In the genomic region with DNA sequence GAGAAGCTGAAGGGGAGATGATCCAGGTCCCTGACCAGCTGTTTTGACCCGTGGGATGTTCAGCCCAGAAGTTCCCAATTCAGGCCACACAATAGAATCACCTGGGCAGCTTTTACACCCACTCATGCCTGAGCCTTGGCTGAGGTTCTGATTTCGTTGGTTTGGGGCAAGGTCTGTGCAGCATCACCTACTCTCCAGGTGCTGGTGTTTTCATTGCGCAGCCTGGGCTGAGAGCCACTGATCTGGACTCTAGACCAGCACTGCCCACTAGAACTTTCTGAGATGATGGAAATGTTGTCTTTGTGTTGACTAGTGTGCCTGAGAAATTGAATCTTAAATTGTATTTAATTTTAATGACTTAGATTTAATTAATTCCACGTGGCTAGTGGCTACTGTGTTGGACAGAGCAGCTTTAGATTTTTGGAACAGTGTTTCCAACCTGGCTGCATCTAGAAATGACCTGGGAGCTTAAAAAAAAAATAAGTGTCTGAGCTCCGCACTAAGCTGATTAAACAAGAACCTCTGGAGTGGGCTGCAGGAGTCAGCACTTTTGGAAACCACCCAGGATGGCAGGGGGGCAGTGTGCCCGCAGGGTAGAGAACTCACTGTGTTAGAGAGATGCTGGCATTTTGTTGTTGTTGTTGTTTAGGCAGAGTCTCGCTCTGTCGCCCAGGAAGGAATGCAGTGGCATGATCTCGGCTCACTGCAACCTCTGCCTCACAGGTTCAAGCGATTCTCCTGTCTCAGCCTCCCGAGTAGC, we compare ENCODE assay signal across 31 cellular contexts. TPM values are rescaled to one million over a fixed set of nuclear protein-coding genes. Genes with fewer than 3 reads are reported as not detected.
"Had no signal": no experiment of that assay in that cellular context is flagged by ENCODE, and none has a peak within 500 bp of the region (broad histone marks: within the 10 kb centered on the region; RNA-seq: fewer than 3 reads in every experiment).

No MANE protein-coding gene starts in this region.

- H3K27ac Mint-ChIP-seq: activated CD4-positive, alpha-beta T cell treated with anti-CD3 and anti-CD28 coated beads, Interleukin-2, amount 10 ng/mL, durations not matched to agents 7 days and 5 days; activated naive CD8-positive, alpha-beta T cell treated with anti-CD3 and anti-CD28 coated beads for 36 hours had no signal

- H3K9me3 Mint-ChIP-seq: activated CD4-positive, alpha-beta T cell treated with anti-CD3 and anti-CD28 coated beads, Interleukin-2, amount 10 ng/mL, durations not matched to agents 7 days and 5 days; activated naive CD8-positive, alpha-beta T cell treated with anti-CD3 and anti-CD28 coated beads for 36 hours had no signal

- H3K4me3 Mint-ChIP-seq: activated CD4-positive, alpha-beta T cell treated with anti-CD3 and anti-CD28 coated beads, Interleukin-2, amount 10 ng/mL, durations not matched to agents 7 days and 5 days; activated naive CD8-positive, alpha-beta T cell treated with anti-CD3 and anti-CD28 coated beads for 36 hours had no signal

- H3K4me1 Mint-ChIP-seq: activated CD4-positive, alpha-beta T cell treated with anti-CD3 and anti-CD28 coated beads, Interleukin-2, amount 10 ng/mL, durations not matched to agents 7 days and 5 days; activated naive CD8-positive, alpha-beta T cell treated with anti-CD3 and anti-CD28 coated beads for 36 hours had no signal

- H3K27me3 ChIP-seq: brain microvascular endothelial cell, SJCRH30 had no signal

- H3K9me3 ChIP-seq: SJCRH30 had no signal

- H3K4me3 ChIP-seq: K562, SJCRH30, SK-N-MC had no signal

- H3K36me3 Mint-ChIP-seq: activated naive CD8-positive, alpha-beta T cell treated with anti-CD3 and anti-CD28 coated beads for 36 hours had no signal

- H3K27me3 Mint-ChIP-seq: activated naive CD8-positive, alpha-beta T cell treated with anti-CD3 and anti-CD28 coated beads for 36 hours had no signal

- ATAC-seq: K562, Panc1 had no signal

- DNase-seq: activated CD4-positive, alpha-beta T cell treated with anti-CD3 and anti-CD28 coated beads, Interleukin-2, amount 10 ng/mL, durations not matched to agents 7 days and 5 days; activated CD4-positive, alpha-beta T cell treated with anti-CD3 and anti-CD28 coated beads, Interleukin-2, amount 50 U/mL, for 48 hours; activated CD4-positive, CD25-positive, alpha-beta regulatory T cell; activated CD8-positive, alpha-beta memory T cell treated with anti-CD3 and anti-CD28 coated beads, Interleukin-2, amount 50 U/mL, for 4 hours; activated effector memory CD4-positive, alpha-beta T cell treated with Interleukin-2 at 50 U/mL for 16 hours; activated naive CD4-positive, alpha-beta T cell treated with anti-CD3 and anti-CD28 coated beads, Interleukin-2, amount 50 U/mL, for 16 hours; activated naive CD8-positive, alpha-beta T cell treated with anti-CD3 and anti-CD28 coated beads for 36 hours; activated T-cell treated with anti-CD3 and anti-CD28 coated beads for 4 hours; activated T-cell treated with anti-CD3 and anti-CD28 coated beads, Interleukin-2, amount 50 U/mL, for 48 hours; amniotic stem cell; aorta; brain microvascular endothelial cell; IMR-90; NCI-H1105; NCI-H1417 treated with DMSO at 0.1 percent for 48 hours; NCI-H187 treated with DMSO at 0.1 percent for 48 hours; NCI-H2081; NCI-H2171 treated with DMSO at 0.1 percent for 48 hours; NCI-H2227 treated with DMSO at 0.1 percent for 48 hours; NCI-H446; NCI-H510A treated with DMSO at 0.1 percent for 48 hours; NCI-H526 treated with DMSO at 0.1 percent for 48 hours; NCI-H774; SHP77; T1000; WERI-Rb-1 had no signal

- H3K27ac ChIP-seq: brain microvascular endothelial cell, SJCRH30, SK-N-MC, WERI-Rb-1 had no signal

- H3K36me3 ChIP-seq: WERI-Rb-1 had no signal

- FAIRE-seq: K562 had no signal

RNA-seq across cellular contexts. Expression of a gene that starts 33.7 kb away (rescaled TPM):
- total RNA-seq: T-helper 2 cell treated with Interferon-gamma antibody and Interleukin-4, amounts not matched to agents 100 ng/mL and 5 ng/mL, for 36 hours had no signal
